Comparison of ENCODE assay signal across 1 cellular context in the genomic region with DNA sequence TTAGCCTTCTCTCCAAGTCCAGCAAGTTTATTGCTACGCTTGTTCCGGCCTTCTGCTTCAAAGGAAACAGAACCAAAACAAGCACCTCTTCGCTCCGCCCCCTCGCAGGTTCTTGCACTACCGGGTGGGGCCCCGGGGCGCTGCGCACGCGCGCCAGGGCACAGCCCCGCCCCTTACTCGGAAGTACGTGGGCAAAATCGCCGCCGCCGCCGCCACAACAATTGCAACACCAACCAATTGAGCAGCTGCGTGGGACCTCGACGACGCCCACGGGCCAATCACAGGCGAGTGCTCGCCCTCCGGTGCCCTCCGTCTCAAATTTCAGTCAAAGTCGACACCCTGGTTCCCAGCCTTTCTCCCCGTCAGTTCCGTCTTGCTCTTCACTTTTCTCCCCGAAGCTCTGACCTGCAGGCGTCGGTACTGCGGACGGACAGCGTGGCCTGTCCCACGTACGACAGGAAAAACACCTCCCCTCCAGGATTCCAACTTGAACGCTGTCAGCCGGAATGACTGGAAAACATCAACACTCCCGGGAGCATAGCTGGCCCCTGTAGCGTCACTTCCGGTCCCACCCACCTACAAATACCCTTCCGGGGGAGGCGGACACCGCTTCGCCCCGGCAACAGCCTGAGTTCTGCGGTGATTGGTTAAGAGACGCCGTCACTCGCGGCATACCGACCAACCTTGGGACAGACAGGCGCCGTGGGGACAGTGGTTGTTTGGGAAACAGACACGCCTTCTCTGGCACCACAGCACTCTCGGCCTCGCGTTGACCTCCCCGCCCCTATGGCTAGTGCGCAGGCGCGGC.
TF ChIP-seq lines count a peak whose summit lies in the region.

No MANE protein-coding gene starts in this region.

TF ChIP-seq in K562, 482 proteins besides CTCF, POLR2A, EP300 and RAD21 (continued from another document):
- TF ChIP-seq, protein P1, sequence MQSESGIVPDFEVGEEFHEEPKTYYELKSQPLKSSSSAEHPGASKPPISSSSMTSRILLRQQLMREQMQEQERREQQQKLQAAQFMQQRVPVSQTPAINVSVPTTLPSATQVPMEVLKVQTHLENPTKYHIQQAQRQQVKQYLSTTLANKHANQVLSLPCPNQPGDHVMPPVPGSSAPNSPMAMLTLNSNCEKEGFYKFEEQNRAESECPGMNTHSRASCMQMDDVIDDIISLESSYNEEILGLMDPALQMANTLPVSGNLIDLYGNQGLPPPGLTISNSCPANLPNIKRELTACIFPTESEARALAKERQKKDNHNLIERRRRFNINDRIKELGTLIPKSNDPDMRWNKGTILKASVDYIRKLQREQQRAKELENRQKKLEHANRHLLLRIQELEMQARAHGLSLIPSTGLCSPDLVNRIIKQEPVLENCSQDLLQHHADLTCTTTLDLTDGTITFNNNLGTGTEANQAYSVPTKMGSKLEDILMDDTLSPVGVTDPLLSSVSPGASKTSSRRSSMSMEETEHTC (IDR thresholded peaks at IDR 0.05), result no peak
- TF ChIP-seq ZNF217 (CRISPR knock-in tag; IDR thresholded peaks at IDR 0.05), result no peak
- TF ChIP-seq FOXP1 (CRISPR knock-in tag; IDR thresholded peaks at IDR 0.05), result no peak
- no peak for TF ChIP-seq PYGO2 (tag; IDR thresholded peaks at IDR 0.05)
- peak; percentile 84 for TF ChIP-seq FOS (IDR thresholded peaks at IDR 0.05; ENCODE audit: extremely low read depth, insufficient read length)
- TF ChIP-seq, protein P2, sequence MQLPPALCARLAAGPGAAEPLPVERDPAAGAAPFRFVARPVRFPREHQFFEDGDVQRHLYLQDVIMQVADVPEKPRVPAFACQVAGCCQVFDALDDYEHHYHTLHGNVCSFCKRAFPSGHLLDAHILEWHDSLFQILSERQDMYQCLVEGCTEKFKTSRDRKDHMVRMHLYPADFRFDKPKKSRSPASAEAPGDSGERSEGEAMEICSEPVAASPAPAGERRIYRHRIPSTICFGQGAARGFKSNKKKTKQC (CRISPR knock-in tag; IDR thresholded peaks at IDR 0.05), result no peak
- TF ChIP-seq CBFB (CRISPR knock-in tag; IDR thresholded peaks at IDR 0.05), result no peak
- TF ChIP-seq CREM (IDR thresholded peaks at IDR 0.05; ENCODE audit: low read depth), result peak; percentile 93
- TF ChIP-seq ARID1B (IDR thresholded peaks at IDR 0.05), result peak; percentile 42; the same call in 1 of the 2 replicates
- no peak for TF ChIP-seq ZNF134 (CRISPR knock-in tag; conservative IDR thresholded peaks at IDR 0.05)
- TF ChIP-seq, protein P3, sequence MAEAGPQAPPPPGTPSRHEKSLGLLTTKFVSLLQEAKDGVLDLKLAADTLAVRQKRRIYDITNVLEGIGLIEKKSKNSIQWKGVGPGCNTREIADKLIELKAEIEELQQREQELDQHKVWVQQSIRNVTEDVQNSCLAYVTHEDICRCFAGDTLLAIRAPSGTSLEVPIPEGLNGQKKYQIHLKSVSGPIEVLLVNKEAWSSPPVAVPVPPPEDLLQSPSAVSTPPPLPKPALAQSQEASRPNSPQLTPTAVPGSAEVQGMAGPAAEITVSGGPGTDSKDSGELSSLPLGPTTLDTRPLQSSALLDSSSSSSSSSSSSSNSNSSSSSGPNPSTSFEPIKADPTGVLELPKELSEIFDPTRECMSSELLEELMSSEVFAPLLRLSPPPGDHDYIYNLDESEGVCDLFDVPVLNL (CRISPR knock-in tag; IDR thresholded peaks at IDR 0.05; ENCODE audit: low read depth), result no peak
- TF ChIP-seq, protein P4, sequence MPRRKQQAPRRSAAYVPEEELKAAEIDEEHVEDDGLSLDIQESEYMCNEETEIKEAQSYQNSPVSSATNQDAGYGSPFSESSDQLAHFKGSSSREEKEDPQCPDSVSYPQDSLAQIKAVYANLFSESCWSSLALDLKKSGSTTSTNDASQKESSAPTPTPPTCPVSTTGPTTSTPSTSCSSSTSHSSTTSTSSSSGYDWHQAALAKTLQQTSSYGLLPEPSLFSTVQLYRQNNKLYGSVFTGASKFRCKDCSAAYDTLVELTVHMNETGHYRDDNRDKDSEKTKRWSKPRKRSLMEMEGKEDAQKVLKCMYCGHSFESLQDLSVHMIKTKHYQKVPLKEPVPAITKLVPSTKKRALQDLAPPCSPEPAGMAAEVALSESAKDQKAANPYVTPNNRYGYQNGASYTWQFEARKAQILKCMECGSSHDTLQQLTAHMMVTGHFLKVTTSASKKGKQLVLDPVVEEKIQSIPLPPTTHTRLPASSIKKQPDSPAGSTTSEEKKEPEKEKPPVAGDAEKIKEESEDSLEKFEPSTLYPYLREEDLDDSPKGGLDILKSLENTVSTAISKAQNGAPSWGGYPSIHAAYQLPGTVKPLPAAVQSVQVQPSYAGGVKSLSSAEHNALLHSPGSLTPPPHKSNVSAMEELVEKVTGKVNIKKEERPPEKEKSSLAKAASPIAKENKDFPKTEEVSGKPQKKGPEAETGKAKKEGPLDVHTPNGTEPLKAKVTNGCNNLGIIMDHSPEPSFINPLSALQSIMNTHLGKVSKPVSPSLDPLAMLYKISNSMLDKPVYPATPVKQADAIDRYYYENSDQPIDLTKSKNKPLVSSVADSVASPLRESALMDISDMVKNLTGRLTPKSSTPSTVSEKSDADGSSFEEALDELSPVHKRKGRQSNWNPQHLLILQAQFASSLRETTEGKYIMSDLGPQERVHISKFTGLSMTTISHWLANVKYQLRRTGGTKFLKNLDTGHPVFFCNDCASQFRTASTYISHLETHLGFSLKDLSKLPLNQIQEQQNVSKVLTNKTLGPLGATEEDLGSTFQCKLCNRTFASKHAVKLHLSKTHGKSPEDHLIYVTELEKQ (CRISPR knock-in tag; IDR thresholded peaks at IDR 0.05), result no peak
- TF ChIP-seq, protein P5, sequence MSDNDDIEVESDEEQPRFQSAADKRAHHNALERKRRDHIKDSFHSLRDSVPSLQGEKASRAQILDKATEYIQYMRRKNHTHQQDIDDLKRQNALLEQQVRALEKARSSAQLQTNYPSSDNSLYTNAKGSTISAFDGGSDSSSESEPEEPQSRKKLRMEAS (CRISPR knock-in tag; IDR thresholded peaks at IDR 0.05), result peak; percentile 37; the same call in 1 of the 2 replicates
- TF ChIP-seq, protein P6, sequence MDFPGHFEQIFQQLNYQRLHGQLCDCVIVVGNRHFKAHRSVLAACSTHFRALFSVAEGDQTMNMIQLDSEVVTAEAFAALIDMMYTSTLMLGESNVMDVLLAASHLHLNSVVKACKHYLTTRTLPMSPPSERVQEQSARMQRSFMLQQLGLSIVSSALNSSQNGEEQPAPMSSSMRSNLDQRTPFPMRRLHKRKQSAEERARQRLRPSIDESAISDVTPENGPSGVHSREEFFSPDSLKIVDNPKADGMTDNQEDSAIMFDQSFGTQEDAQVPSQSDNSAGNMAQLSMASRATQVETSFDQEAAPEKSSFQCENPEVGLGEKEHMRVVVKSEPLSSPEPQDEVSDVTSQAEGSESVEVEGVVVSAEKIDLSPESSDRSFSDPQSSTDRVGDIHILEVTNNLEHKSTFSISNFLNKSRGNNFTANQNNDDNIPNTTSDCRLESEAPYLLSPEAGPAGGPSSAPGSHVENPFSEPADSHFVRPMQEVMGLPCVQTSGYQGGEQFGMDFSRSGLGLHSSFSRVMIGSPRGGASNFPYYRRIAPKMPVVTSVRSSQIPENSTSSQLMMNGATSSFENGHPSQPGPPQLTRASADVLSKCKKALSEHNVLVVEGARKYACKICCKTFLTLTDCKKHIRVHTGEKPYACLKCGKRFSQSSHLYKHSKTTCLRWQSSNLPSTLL (IDR thresholded peaks at IDR 0.05), result no peak
- no peak for TF ChIP-seq RBM34 (IDR thresholded peaks at IDR 0.05; ENCODE audit: borderline replicate concordance, insufficient read depth, low read length)
- TF ChIP-seq LEF1 (IDR thresholded peaks at IDR 0.05), result no peak
- TF ChIP-seq, protein P7, sequence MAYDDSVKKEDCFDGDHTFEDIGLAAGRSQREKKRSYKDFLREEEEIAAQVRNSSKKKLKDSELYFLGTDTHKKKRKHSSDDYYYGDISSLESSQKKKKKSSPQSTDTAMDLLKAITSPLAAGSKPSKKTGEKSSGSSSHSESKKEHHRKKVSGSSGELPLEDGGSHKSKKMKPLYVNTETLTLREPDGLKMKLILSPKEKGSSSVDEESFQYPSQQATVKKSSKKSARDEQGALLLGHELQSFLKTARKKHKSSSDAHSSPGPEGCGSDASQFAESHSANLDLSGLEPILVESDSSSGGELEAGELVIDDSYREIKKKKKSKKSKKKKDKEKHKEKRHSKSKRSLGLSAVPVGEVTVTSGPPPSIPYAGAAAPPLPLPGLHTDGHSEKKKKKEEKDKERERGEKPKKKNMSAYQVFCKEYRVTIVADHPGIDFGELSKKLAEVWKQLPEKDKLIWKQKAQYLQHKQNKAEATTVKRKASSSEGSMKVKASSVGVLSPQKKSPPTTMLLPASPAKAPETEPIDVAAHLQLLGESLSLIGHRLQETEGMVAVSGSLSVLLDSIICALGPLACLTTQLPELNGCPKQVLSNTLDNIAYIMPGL (CRISPR knock-in tag; IDR thresholded peaks at IDR 0.05), result no peak
- TF ChIP-seq, protein P8, sequence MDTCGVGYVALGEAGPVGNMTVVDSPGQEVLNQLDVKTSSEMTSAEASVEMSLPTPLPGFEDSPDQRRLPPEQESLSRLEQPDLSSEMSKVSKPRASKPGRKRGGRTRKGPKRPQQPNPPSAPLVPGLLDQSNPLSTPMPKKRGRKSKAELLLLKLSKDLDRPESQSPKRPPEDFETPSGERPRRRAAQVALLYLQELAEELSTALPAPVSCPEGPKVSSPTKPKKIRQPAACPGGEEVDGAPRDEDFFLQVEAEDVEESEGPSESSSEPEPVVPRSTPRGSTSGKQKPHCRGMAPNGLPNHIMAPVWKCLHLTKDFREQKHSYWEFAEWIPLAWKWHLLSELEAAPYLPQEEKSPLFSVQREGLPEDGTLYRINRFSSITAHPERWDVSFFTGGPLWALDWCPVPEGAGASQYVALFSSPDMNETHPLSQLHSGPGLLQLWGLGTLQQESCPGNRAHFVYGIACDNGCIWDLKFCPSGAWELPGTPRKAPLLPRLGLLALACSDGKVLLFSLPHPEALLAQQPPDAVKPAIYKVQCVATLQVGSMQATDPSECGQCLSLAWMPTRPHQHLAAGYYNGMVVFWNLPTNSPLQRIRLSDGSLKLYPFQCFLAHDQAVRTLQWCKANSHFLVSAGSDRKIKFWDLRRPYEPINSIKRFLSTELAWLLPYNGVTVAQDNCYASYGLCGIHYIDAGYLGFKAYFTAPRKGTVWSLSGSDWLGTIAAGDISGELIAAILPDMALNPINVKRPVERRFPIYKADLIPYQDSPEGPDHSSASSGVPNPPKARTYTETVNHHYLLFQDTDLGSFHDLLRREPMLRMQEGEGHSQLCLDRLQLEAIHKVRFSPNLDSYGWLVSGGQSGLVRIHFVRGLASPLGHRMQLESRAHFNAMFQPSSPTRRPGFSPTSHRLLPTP (IDR thresholded peaks at IDR 0.05; ENCODE audit: borderline replicate concordance, extremely low read depth, insufficient read length), result no peak
- no peak for TF ChIP-seq LARP7 (IDR thresholded peaks at IDR 0.05)
- TF ChIP-seq PRPF4 (IDR thresholded peaks at IDR 0.05; ENCODE audit: insufficient read depth, low read depth, low read length, poor library complexity, severe bottlenecking), result no peak
- no peak for TF ChIP-seq MCM7 (IDR thresholded peaks at IDR 0.05)
- TF ChIP-seq, protein P9, sequence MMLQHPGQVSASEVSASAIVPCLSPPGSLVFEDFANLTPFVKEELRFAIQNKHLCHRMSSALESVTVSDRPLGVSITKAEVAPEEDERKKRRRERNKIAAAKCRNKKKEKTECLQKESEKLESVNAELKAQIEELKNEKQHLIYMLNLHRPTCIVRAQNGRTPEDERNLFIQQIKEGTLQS (IDR thresholded peaks at IDR 0.05), result peak; percentile 48; the same call in 1 of the 2 replicates
- TF ChIP-seq, protein P9 (CRISPR knock-in tag; conservative IDR thresholded peaks at IDR 0.05), result no peak
- TF ChIP-seq, protein P10, sequence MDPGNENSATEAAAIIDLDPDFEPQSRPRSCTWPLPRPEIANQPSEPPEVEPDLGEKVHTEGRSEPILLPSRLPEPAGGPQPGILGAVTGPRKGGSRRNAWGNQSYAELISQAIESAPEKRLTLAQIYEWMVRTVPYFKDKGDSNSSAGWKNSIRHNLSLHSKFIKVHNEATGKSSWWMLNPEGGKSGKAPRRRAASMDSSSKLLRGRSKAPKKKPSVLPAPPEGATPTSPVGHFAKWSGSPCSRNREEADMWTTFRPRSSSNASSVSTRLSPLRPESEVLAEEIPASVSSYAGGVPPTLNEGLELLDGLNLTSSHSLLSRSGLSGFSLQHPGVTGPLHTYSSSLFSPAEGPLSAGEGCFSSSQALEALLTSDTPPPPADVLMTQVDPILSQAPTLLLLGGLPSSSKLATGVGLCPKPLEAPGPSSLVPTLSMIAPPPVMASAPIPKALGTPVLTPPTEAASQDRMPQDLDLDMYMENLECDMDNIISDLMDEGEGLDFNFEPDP (CRISPR knock-in tag; IDR thresholded peaks at IDR 0.05), result no peak
- no peak for TF ChIP-seq DMBX1 (CRISPR knock-in tag; IDR thresholded peaks at IDR 0.05; ENCODE audit: borderline replicate concordance)
- TF ChIP-seq ESRRA (IDR thresholded peaks at IDR 0.05; ENCODE audit: borderline replicate concordance, low read depth), result peak; percentile 36; the same call in 1 of the 2 replicates
- TF ChIP-seq, protein P11, sequence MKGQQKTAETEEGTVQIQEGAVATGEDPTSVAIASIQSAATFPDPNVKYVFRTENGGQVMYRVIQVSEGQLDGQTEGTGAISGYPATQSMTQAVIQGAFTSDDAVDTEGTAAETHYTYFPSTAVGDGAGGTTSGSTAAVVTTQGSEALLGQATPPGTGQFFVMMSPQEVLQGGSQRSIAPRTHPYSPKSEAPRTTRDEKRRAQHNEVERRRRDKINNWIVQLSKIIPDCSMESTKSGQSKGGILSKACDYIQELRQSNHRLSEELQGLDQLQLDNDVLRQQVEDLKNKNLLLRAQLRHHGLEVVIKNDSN (CRISPR knock-in tag; IDR thresholded peaks at IDR 0.05), result no peak
- no peak for TF ChIP-seq ZNF408 (CRISPR knock-in tag; IDR thresholded peaks at IDR 0.05; ENCODE audit: low read depth)
- TF ChIP-seq ETV6 (IDR thresholded peaks at IDR 0.05; ENCODE audit: borderline replicate concordance in 1 of 2, low read depth in 2 of 2, low read length in 1 of 2), result no peak
- no peak for TF ChIP-seq ETV6 (CRISPR knock-in tag; IDR thresholded peaks at IDR 0.05; ENCODE audit: borderline replicate concordance)
- TF ChIP-seq NFIC (IDR thresholded peaks at IDR 0.05), result peak; percentile 58
- TF ChIP-seq SP1 (CRISPR knock-in tag; IDR thresholded peaks at IDR 0.05), result peak; percentile 74
- TF ChIP-seq MAFG (tag; conservative IDR thresholded peaks at IDR 0.05), result no peak
- TF ChIP-seq RBM25 (IDR thresholded peaks at IDR 0.05; ENCODE audit: low read depth, low read length, severe bottlenecking), result peak; percentile 64
- no peak for TF ChIP-seq ZNF124 (CRISPR knock-in tag; IDR thresholded peaks at IDR 0.05)
- TF ChIP-seq KHSRP (IDR thresholded peaks at IDR 0.05), result no peak
- 0 out of 4 replicates have a peak, but pooled peaks of 1 of the 2 experiments have one; percentile 31 for TF ChIP-seq ARNT (IDR thresholded peaks at IDR 0.05)
- no peak for TF ChIP-seq MCM3 (IDR thresholded peaks at IDR 0.05)
